In genomic region chr15:100768501-100768931, GRCh38 we compare ENCODE assay signal across 20 cellular contexts.
"Had no signal": no experiment of that assay in that cellular context is flagged by ENCODE, and none has a peak within 500 bp of the region (broad histone marks: within the 10 kb centered on the region; RNA-seq: fewer than 3 reads in every experiment).

No MANE protein-coding gene starts in this region.

- H3K4me1 ChIP-seq: body of pancreas, parathyroid adenoma, thyroid gland had no signal

- H3K4me3 ChIP-seq: body of pancreas, SK-N-MC, thyroid gland had no signal

- H3K27ac ChIP-seq: body of pancreas, parathyroid adenoma, SK-N-MC, thyroid gland had no signal

- H3K9me3 Mint-ChIP-seq: activated naive CD4-positive, alpha-beta T cell treated with anti-CD3 and anti-CD28 coated beads for 36 hours; activated T-helper 17 cell treated with anti-CD3 and anti-CD28 coated beads, Interleukin-2, amount 50 U/mL, for 72 hours; central memory CD8-positive, alpha-beta T cell; memory B cell; T-cell had no signal

- ATAC-seq: activated CD4-positive, CD25-positive, alpha-beta regulatory T cell treated with anti-CD3 and anti-CD28 coated beads, Interleukin-2, amount 50 U/mL, for 24 hours; activated T-helper 17 cell treated with anti-CD3 and anti-CD28 coated beads, Interleukin-2, amount 50 U/mL, for 72 hours; body of pancreas; left lobe of liver; naive thymus-derived CD8-positive, alpha-beta T cell; T-cell had no signal

- H3K27ac Mint-ChIP-seq: activated naive CD4-positive, alpha-beta T cell treated with anti-CD3 and anti-CD28 coated beads for 36 hours; activated T-helper 17 cell treated with anti-CD3 and anti-CD28 coated beads, Interleukin-2, amount 50 U/mL, for 72 hours; memory B cell; naive thymus-derived CD8-positive, alpha-beta T cell; T-cell had no signal

- H3K36me3 ChIP-seq: thyroid gland had no signal

- H3K4me1 Mint-ChIP-seq: activated T-helper 17 cell treated with anti-CD3 and anti-CD28 coated beads, Interleukin-2, amount 50 U/mL, for 72 hours; central memory CD8-positive, alpha-beta T cell; memory B cell; T-cell had no signal

- H3K27me3 ChIP-seq: body of pancreas, thyroid gland had no signal

- H2AFZ ChIP-seq: parathyroid adenoma had no signal

- H3K4me3 Mint-ChIP-seq: activated naive CD4-positive, alpha-beta T cell treated with anti-CD3 and anti-CD28 coated beads for 36 hours; activated T-helper 17 cell treated with anti-CD3 and anti-CD28 coated beads, Interleukin-2, amount 50 U/mL, for 72 hours; central memory CD8-positive, alpha-beta T cell; memory B cell; naive thymus-derived CD8-positive, alpha-beta T cell; T-cell had no signal

- H3K36me3 Mint-ChIP-seq: memory B cell; naive thymus-derived CD8-positive, alpha-beta T cell; T-cell had no signal

- DNase-seq: activated naive CD4-positive, alpha-beta T cell treated with anti-CD3 and anti-CD28 coated beads for 36 hours; activated T-cell treated with anti-CD3 and anti-CD28 coated beads for 4 hours; body of pancreas; cortex of kidney; erythroblast; kidney; naive thymus-derived CD8-positive, alpha-beta T cell; stimulated activated CD4-positive, alpha-beta T cell treated with anti-CD3 and anti-CD28 coated beads, Interleukin-12 subunit alpha, Interleukin-12 subunit beta, amount 100 ng/mL, for 4 hours; stimulated activated CD4-positive, alpha-beta T cell treated with anti-CD3 and anti-CD28 coated beads, Interleukin-1b, Interleukin-23, amount 100 ng/mL, for 48 hours; stimulated activated naive CD4-positive, alpha-beta T cell treated with Interleukin-2 at 50 U/mL for 16 hours; T-cell; T-helper 9 cell; thyroid gland had no signal

- H3K9me3 ChIP-seq: body of pancreas, thyroid gland had no signal

- H3K79me2 ChIP-seq: parathyroid adenoma had no signal

- H3K9ac ChIP-seq: parathyroid adenoma had no signal
